ENCODE assay signal across 1 cellular context in genomic region chr4:139454111-139454600, GRCh38.
TF ChIP-seq lines count a peak whose summit lies in the region.

TSS of gene RAB33B (plus strand) at chr4:139454121. CDS start at chr4:139454196, 75 bp downstream.

TF ChIP-seq in HEK293, 187 proteins besides CTCF, POLR2A, EP300 and RAD21 (continued from another document):
- no peak for TF ChIP-seq ZNF433 (tag by site-specific recombination; IDR thresholded peaks at IDR 0.05; ENCODE audit: low read depth)
- no peak for TF ChIP-seq YY2 (tag by site-specific recombination; IDR thresholded peaks at IDR 0.05)
- no peak for TF ChIP-seq ZNF677 (tag by site-specific recombination; IDR thresholded peaks at IDR 0.05)
- no peak for TF ChIP-seq ZBTB8A (tag by site-specific recombination; IDR thresholded peaks at IDR 0.05)
- peak; percentile 42 for TF ChIP-seq KLF1 (tag by site-specific recombination; IDR thresholded peaks at IDR 0.05)
- no peak for TF ChIP-seq REPIN1 (tag by site-specific recombination; IDR thresholded peaks at IDR 0.05; ENCODE audit: low read depth)
- no peak for TF ChIP-seq ZIC2 (tag by site-specific recombination; IDR thresholded peaks at IDR 0.05)
- TF ChIP-seq ZNF426 (tag by site-specific recombination; IDR thresholded peaks at IDR 0.05), result no peak
- TF ChIP-seq MZF1 (tag by site-specific recombination; IDR thresholded peaks at IDR 0.05; ENCODE audit: borderline replicate concordance), result 0 out of 2 replicates have a peak, but pooled peaks have one; percentile 27
- TF ChIP-seq PRDM4 (tag by site-specific recombination; IDR thresholded peaks at IDR 0.05), result no peak
- peak; percentile 86; the same call in 1 of the 2 replicates for TF ChIP-seq ZNF449 (tag by site-specific recombination; IDR thresholded peaks at IDR 0.05)
- TF ChIP-seq ZBTB26 (tag by site-specific recombination; optimal IDR thresholded peaks at IDR 0.05), result no peak
- TF ChIP-seq ZNF501 (tag by site-specific recombination; IDR thresholded peaks at IDR 0.05), result no peak
- TF ChIP-seq ZFP69B (tag by site-specific recombination; IDR thresholded peaks at IDR 0.05), result no peak
- no peak for TF ChIP-seq ZNF18 (tag by site-specific recombination; IDR thresholded peaks at IDR 0.05)
- TF ChIP-seq ZNF555 (tag by site-specific recombination; conservative IDR thresholded peaks at IDR 0.05), result no peak
- no peak for TF ChIP-seq ZNF654 (tag by site-specific recombination; IDR thresholded peaks at IDR 0.05; ENCODE audit: low read depth)
- TF ChIP-seq FEZF1 (tag by site-specific recombination; IDR thresholded peaks at IDR 0.05), result no peak
- TF ChIP-seq ZNF302 (tag by site-specific recombination; IDR thresholded peaks at IDR 0.05; ENCODE audit: low read depth), result no peak
- TF ChIP-seq ZBTB7A (tag by site-specific recombination; IDR thresholded peaks at IDR 0.05; ENCODE audit: low read depth), result no peak
- TF ChIP-seq ZFP37 (tag by site-specific recombination; IDR thresholded peaks at IDR 0.05), result no peak
- no peak for TF ChIP-seq ZNF354C (tag by site-specific recombination; IDR thresholded peaks at IDR 0.05; ENCODE audit: borderline replicate concordance, low read depth)
- TF ChIP-seq ZBTB11 (tag by site-specific recombination; conservative IDR thresholded peaks at IDR 0.05; ENCODE audit: low read depth), result no peak
- peak; percentile 12; the same call in 1 of the 2 replicates for TF ChIP-seq YY1 (tag by site-specific recombination; IDR thresholded peaks at IDR 0.05)
- peak; percentile 95 for TF ChIP-seq ZBTB17 (tag by site-specific recombination; IDR thresholded peaks at IDR 0.05)
- TF ChIP-seq ZNF792 (tag by site-specific recombination; IDR thresholded peaks at IDR 0.05), result no peak
- TF ChIP-seq ZNF138 (tag by site-specific recombination; IDR thresholded peaks at IDR 0.05; ENCODE audit: borderline replicate concordance), result no peak
- TF ChIP-seq ZNF155 (tag by site-specific recombination; IDR thresholded peaks at IDR 0.05), result no peak
- TF ChIP-seq PRDM6 (tag by site-specific recombination; IDR thresholded peaks at IDR 0.05), result no peak
- TF ChIP-seq ZNF658 (tag by site-specific recombination; IDR thresholded peaks at IDR 0.05), result no peak
- no peak for TF ChIP-seq ZNF558 (tag by site-specific recombination; IDR thresholded peaks at IDR 0.05)
- peak; percentile 28; the same call in 1 of the 2 replicates for TF ChIP-seq WT1 (tag by site-specific recombination; IDR thresholded peaks at IDR 0.05)
- TF ChIP-seq ZNF292 (tag by site-specific recombination; IDR thresholded peaks at IDR 0.05; ENCODE audit: borderline replicate concordance, low read depth), result no peak
- no peak for TF ChIP-seq ZNF510 (tag by site-specific recombination; IDR thresholded peaks at IDR 0.05; ENCODE audit: insufficient replicate concordance)
- TF ChIP-seq ZBTB6 (tag by site-specific recombination; IDR thresholded peaks at IDR 0.05), result peak; percentile 58; the same call in 1 of the 2 replicates
- TF ChIP-seq ZNF571 (tag by site-specific recombination; IDR thresholded peaks at IDR 0.05), result no peak
- no peak for TF ChIP-seq PRDM1 (tag by site-specific recombination; IDR thresholded peaks at IDR 0.05)
- peak; percentile 75 for TF ChIP-seq ZNF341 (tag by site-specific recombination; IDR thresholded peaks at IDR 0.05; ENCODE audit: low read depth)
- TF ChIP-seq KLF16 (tag by site-specific recombination; IDR thresholded peaks at IDR 0.05), result no peak; the same call in 1 of the 2 replicates
- no peak for TF ChIP-seq ZSCAN23 (tag by site-specific recombination; IDR thresholded peaks at IDR 0.05)
- no peak for TF ChIP-seq ZNF544 (tag by site-specific recombination; IDR thresholded peaks at IDR 0.05)
- no peak for TF ChIP-seq PATZ1 (tag by site-specific recombination; IDR thresholded peaks at IDR 0.05)
